1 cellular context compared by ENCODE assay signal in genomic region chr15:62066663-62067447, GRCh38.
A peak's percentile ranks its signal among the peaks of the same experiment; 100 is the strongest.
TF ChIP-seq lines count a peak whose summit lies in the region.

TSS of gene C2CD4A (plus strand) at chr15:62066977. CDS start at chr15:62067614, 637 bp downstream.

TF ChIP-seq in GM23338, 12 proteins besides CTCF, POLR2A, EP300 and RAD21 (continued from another document):
- TF ChIP-seq ETS1 (IDR thresholded peaks at IDR 0.05) (no peak), JUNB (IDR thresholded peaks at IDR 0.05; ENCODE audit: unreplicated experiment) (no peak), CREB1 (CRISPR knock-in tag; IDR thresholded peaks at IDR 0.05; ENCODE audit: low read depth) (0 out of 2 replicates have a peak, but pooled peaks have one; percentile 23), EZH2 (IDR thresholded peaks at IDR 0.05; ENCODE audit: low read depth, unreplicated experiment) (peak; percentile 66), STAT1 (IDR thresholded peaks at IDR 0.05; ENCODE audit: unreplicated experiment) (no peak), ZNF331 (CRISPR knock-in tag; IDR thresholded peaks at IDR 0.05; ENCODE audit: low read depth) (no peak), EZH2phosphoT487 (IDR thresholded peaks at IDR 0.05; ENCODE audit: unreplicated experiment) (no peak), NANOG (IDR thresholded peaks at IDR 0.05; ENCODE audit: borderline replicate concordance) (no peak)
